In genomic region chr7:27900006-27900405, GRCh38 we compare ENCODE assay signal across 19 cellular contexts.
A peak's percentile ranks its signal among the peaks of the same experiment; 100 is the strongest.
DNase-seq lines count a peak whose midpoint lies in the region; ATAC-seq, FAIRE-seq and TF ChIP-seq lines count a peak whose summit lies in the region.
"Had no signal": no experiment of that assay in that cellular context is flagged by ENCODE, and none has a peak within 500 bp of the region (broad histone marks: within the 10 kb centered on the region; RNA-seq: fewer than 3 reads in every experiment).

No MANE protein-coding gene starts in this region.

- in situ Hi-C loops in GM12878 (cut with MboI) (no loop called here), GM13977 (cut with MboI; ENCODE audit: low pct_unique_long_range_greater_than_20kb, low sequenced_read_pairs, unreplicated experiment) (no loop called here), GM13976 (cut with MboI; ENCODE audit: low sequenced_read_pairs, unreplicated experiment) (no loop called here)

- peak overlapping the region; percentile 95 for H3K27ac Mint-ChIP-seq in natural killer cell
- H3K27ac Mint-ChIP-seq: GM23338 had no signal

- no peaks in the 10 kb centered on the region for H3K79me2 ChIP-seq in GM12878 (ENCODE audit: control insufficient read depth, insufficient read depth, low read length)

- H3K4me2 ChIP-seq in BLaER1 treated with 17β-estradiol and CSF1 and Interleukin-3, amounts not matched to agents 10 nM and 100 nM = peak overlapping the region; percentile 61 to 94 (median 86)
- no peak overlapping the region for H3K4me2 ChIP-seq in GM12878 (ENCODE audit: control insufficient read depth, insufficient read depth)
- H3K4me2 ChIP-seq: GM23338 had no signal

- FAIRE-seq in GM12878 (lab: Jason Lieb, UNC) = no peak

- WGBS in GM12878 (ENCODE audit: insufficient coverage, insufficient replicate concordance, low lambda C conversion rate, missing lambda C conversion rate) = 70% methylated on average over 6 of the region's 6 CpGs

- peak overlapping the region in 9 of 11 experiments; percentile 27 to 72 (median 61); a peak in 17 of 22 replicates for H3K9ac ChIP-seq in BLaER1 treated with 17β-estradiol and CSF1 and Interleukin-3, amounts not matched to agents 10 nM and 100 nM
- H3K9ac ChIP-seq in GM12878 (ENCODE audit: control insufficient read depth, insufficient read depth, low read length) = no peak overlapping the region

- H3K4me3 Mint-ChIP-seq in natural killer cell = peak overlapping the region; percentile 75
- H3K4me3 Mint-ChIP-seq: GM23338, neural crest cell had no signal

- ATAC-seq in GM12878 = no peak
- ATAC-seq in natural killer cell = no peak
- ATAC-seq: GM23338 had no signal

- TF ChIP-seq POLR2A in GM12878 (IDR thresholded peaks at IDR 0.05; ENCODE audit: low read depth, low read length) = no peak

- peaks cover 0 to 23% (median 0%) of the 10 kb centered on the region in 11 experiments; a peak in 1 of 22 replicates for H4K20me1 ChIP-seq in BLaER1 treated with 17β-estradiol and CSF1 and Interleukin-3, amounts not matched to agents 10 nM and 100 nM
- H4K20me1 ChIP-seq in GM12878 (ENCODE audit: control insufficient read depth, insufficient read depth) = no peaks in the 10 kb centered on the region

- POLR2A ChIA-PET in GM12878 (lab: Charles Lee) = no interaction called here

- DNase-seq in GM03348 (ENCODE audit: low spot score) (peak; percentile 49), GM12878 (ENCODE audit: low read depth, low spot score) (no peak), natural killer cell (no peak), GM13977 (ENCODE audit: low spot score) (no peak), GM13976 (ENCODE audit: low spot score) (no peak), RKO (ENCODE audit: low spot score) (no peak)
- DNase-seq: activated CD4-positive, alpha-beta T cell treated with anti-CD3 and anti-CD28 coated beads for 4 hours; aorta; erythroblast; hypothalamus; islet precursor cell; NCI-H1092 treated with DMSO at 0.1 percent for 48 hours; NCI-H2029 treated with DMSO at 0.1 percent for 48 hours; PC-9 had no signal

- no peak for TF ChIP-seq CTCF in GM12878 (IDR thresholded peaks at IDR 0.05 in 2 of 3, conservative IDR thresholded peaks at IDR 0.05 in 1 of 3; ENCODE audit: control insufficient read depth in 2 of 3, extremely low read depth in 1 of 3, insufficient read depth in 1 of 3, low read depth in 3 of 3, low read length in 3 of 3)
- TF ChIP-seq CTCF in natural killer cell (IDR thresholded peaks at IDR 0.05) = no peak
- no peak for TF ChIP-seq CTCF in GM13977 (IDR thresholded peaks at IDR 0.05; ENCODE audit: extremely low read depth, insufficient read depth, missing control alignments)
- no peak for TF ChIP-seq CTCF in GM13976 (IDR thresholded peaks at IDR 0.05; ENCODE audit: borderline replicate concordance, control extremely low read depth, extremely low read depth, insufficient read depth, missing control alignments)

- peak overlapping the region; percentile 24 to 86 (median 83); a peak in 21 of 22 replicates for H3K27ac ChIP-seq in BLaER1 treated with 17β-estradiol and CSF1 and Interleukin-3, amounts not matched to agents 10 nM and 100 nM
- H3K27ac ChIP-seq in GM12878 (ENCODE audit: control insufficient read depth, insufficient read depth) = no peak overlapping the region
- H3K27ac ChIP-seq: vagina had no signal

- SMC1A ChIA-PET in GM12878 (lab: Charles Lee; ENCODE audit: uncharacterized antibody, unreplicated experiment) = interaction anchor here (0.7 to 1.7 kb wide), 3 partner anchors 10 to 249 kb away, joined by 3 to 5 read pairs (median 3); no protein-coding TSS in a partner anchor

- no peaks in the 10 kb centered on the region for H3K27me3 ChIP-seq in BLaER1 treated with 17β-estradiol and CSF1 and Interleukin-3, amounts not matched to agents 10 nM and 100 nM
- peaks cover 1 to 3% of the 10 kb centered on the region in 2 experiments; a peak in 1 of 4 replicates for H3K27me3 ChIP-seq in GM12878 (replicated peaks in 1 of 2; ENCODE audit: control insufficient read depth in 2 of 2, insufficient read depth in 2 of 2, low read length in 1 of 2)
- H3K27me3 ChIP-seq: vagina had no signal

- BruUV-seq in GM12878 (replicated peaks; lab: Mats Ljungman, UMichigan) = no TSS peak

- no peak overlapping the region for H3K4me3 ChIP-seq in BLaER1 treated with 17β-estradiol and CSF1 and Interleukin-3, amounts not matched to agents 10 nM and 100 nM
- H3K4me3 ChIP-seq in GM12878 = no peak overlapping the region
- H3K4me3 ChIP-seq: GM23338, vagina had no signal

- no peaks in the 10 kb centered on the region for H3K36me3 Mint-ChIP-seq in natural killer cell

- no peaks in the 10 kb centered on the region for H3K9me3 Mint-ChIP-seq in natural killer cell
- H3K9me3 Mint-ChIP-seq: GM23338, neural crest cell, T-cell had no signal

- intact Hi-C loops in GM12878 (cut with micrococcal nuclease; ENCODE audit: unreplicated experiment) = no loop called here
- intact Hi-C loops in natural killer cell (cut with micrococcal nuclease) = no loop called here

- no peaks in the 10 kb centered on the region for H3K27me3 Mint-ChIP-seq in natural killer cell (ENCODE audit: low read depth in 2 of 2)
- H3K27me3 Mint-ChIP-seq: T-cell had no signal

- no peaks in the 10 kb centered on the region for H3K9me3 ChIP-seq in BLaER1 treated with 17β-estradiol and CSF1 and Interleukin-3, amounts not matched to agents 10 nM and 100 nM (replicated peaks in 1 of 11)
- no peaks in the 10 kb centered on the region for H3K9me3 ChIP-seq in GM12878 (replicated peaks; ENCODE audit: control insufficient read depth, insufficient read depth, low read length)
- H3K9me3 ChIP-seq: vagina had no signal

- peaks cover 60 to 71% of the 10 kb centered on the region in 2 donors for H3K4me1 Mint-ChIP-seq in natural killer cell
- H3K4me1 Mint-ChIP-seq: neural crest cell had no signal

- peaks cover 64 to 77% (median 69%) of the 10 kb centered on the region in 10 experiments for H3K4me1 ChIP-seq in BLaER1 treated with 17β-estradiol and CSF1 and Interleukin-3, amounts not matched to agents 10 nM and 100 nM
- peaks cover 22% of the 10 kb centered on the region for H3K4me1 ChIP-seq in GM12878 (ENCODE audit: control insufficient read depth, insufficient read depth, low read length)

- no peak overlapping the region for H2AFZ ChIP-seq in GM12878 (ENCODE audit: control insufficient read depth, low read depth, low read length)
- H2AFZ ChIP-seq: GM23338, PC-9 had no signal

- peaks cover 0 to 11% (median 0%) of the 10 kb centered on the region in 11 experiments; a peak in 2 of 22 replicates for H3K36me3 ChIP-seq in BLaER1 treated with 17β-estradiol and CSF1 and Interleukin-3, amounts not matched to agents 10 nM and 100 nM
- no peaks in the 10 kb centered on the region for H3K36me3 ChIP-seq in GM12878 (ENCODE audit: control insufficient read depth in 2 of 2, insufficient read depth in 2 of 2, low read length in 1 of 2)
- H3K36me3 ChIP-seq: vagina had no signal

- TF ChIP-seq RAD21 in GM12878 (IDR thresholded peaks at IDR 0.05; ENCODE audit: insufficient read depth, low read depth, low read length) = no peak

- TF ChIP-seq EP300 in GM12878 (IDR thresholded peaks at IDR 0.05; ENCODE audit: borderline replicate concordance in 1 of 2, control insufficient read depth in 1 of 2, low read depth in 2 of 2, low read length in 2 of 2) = no peak

- CTCF ChIA-PET in GM12878 (lab: Yijun Ruan, JAX) = interaction anchor here (0.9 to 1.9 kb wide), 2 partner anchors 19 to 21 kb away, joined by 3 to 6 read pairs; no protein-coding TSS in a partner anchor

- RAD21 ChIA-PET in GM12878 (lab: Charles Lee; ENCODE audit: unreplicated experiment) = no interaction called here

TF ChIP-seq in GM12878, 131 proteins besides CTCF, POLR2A, EP300 and RAD21:
- 0 out of 2 replicates have a peak, but pooled peaks have one; percentile 9 for TF ChIP-seq IKZF1 (conservative IDR thresholded peaks at IDR 0.05)
- TF ChIP-seq CHD2 (IDR thresholded peaks at IDR 0.05; ENCODE audit: borderline replicate concordance, low read depth, low read length) = no peak
